In genomic region chr1:227429447-227430359, GRCh38 we compare ENCODE assay signal across 11 cellular contexts.
A peak's percentile ranks its signal among the peaks of the same experiment; 100 is the strongest.
DNase-seq lines count a peak whose midpoint lies in the region; ATAC-seq, FAIRE-seq and TF ChIP-seq lines count a peak whose summit lies in the region.
"Had no signal": no experiment of that assay in that cellular context is flagged by ENCODE, and none has a peak within 500 bp of the region (broad histone marks: within the 10 kb centered on the region; RNA-seq: fewer than 3 reads in every experiment).

No MANE protein-coding gene starts in this region.

- no peak overlapping the region for H4K8ac ChIP-seq in H9 (replicated peaks; ENCODE audit: insufficient read length, low read depth, low read length)

- no peak overlapping the region for H3T11ph ChIP-seq in H9 (ENCODE audit: low read length)

- TF ChIP-seq RAD21 in K562 (CRISPR knock-in tag; conservative IDR thresholded peaks at IDR 0.05 in 1 of 2, IDR thresholded peaks at IDR 0.05 in 1 of 2), result no peak; a peak in 1 of 4 replicates

- H3K23me2 ChIP-seq in H9 (ENCODE audit: insufficient read length, low read depth, low read length, poor library complexity, severe bottlenecking), result no peaks in the 10 kb centered on the region

- H3K23ac ChIP-seq in H9 (ENCODE audit: insufficient read length, low read depth, low read length), result no peak overlapping the region

- no peak overlapping the region for H3K4ac ChIP-seq in H9 (ENCODE audit: low read depth, low read length)

- H4K5ac ChIP-seq in H9 (ENCODE audit: insufficient read length, low read depth, low read length), result no peak overlapping the region

- no peak for FAIRE-seq in K562 (lab: Jason Lieb, UNC)
- FAIRE-seq: frontal cortex, GM12891 had no signal

- H4K20me1 ChIP-seq in K562 (replicated peaks; ENCODE audit: control insufficient read depth, insufficient read depth, low read length) (no peaks in the 10 kb centered on the region), H9 (ENCODE audit: control insufficient read depth, insufficient read depth, insufficient read length) (no peaks in the 10 kb centered on the region)

- peaks cover 10 to 12% of the 10 kb centered on the region in 2 experiments for H3K4me1 Mint-ChIP-seq in H9
- H3K4me1 Mint-ChIP-seq in activated CD4-positive, alpha-beta T cell treated with anti-CD3 and anti-CD28 coated beads, Interleukin-2, amount 10 ng/mL, durations not matched to agents 7 days and 5 days, result no peaks in the 10 kb centered on the region
- no peaks in the 10 kb centered on the region for H3K4me1 Mint-ChIP-seq in immature natural killer cell

- H3K27ac ChIP-seq in K562 (ENCODE audit: extremely low read depth, low read depth, low read length) (peak overlapping the region; percentile 22; the same call in 2 of the 3 replicates), temporal lobe (ENCODE audit: low read depth, low read length) (peak overlapping the region; percentile 90), H9 (ENCODE audit: insufficient read length, low read depth, low read length) (no peak overlapping the region)

- H3K79me1 ChIP-seq in H9 (ENCODE audit: insufficient read depth, low read depth, low read length, poor library complexity, severe bottlenecking), result no peaks in the 10 kb centered on the region

- no peaks in the 10 kb centered on the region; the same call in 2 of the 3 replicates for H3K79me2 ChIP-seq in K562 (ENCODE audit: control insufficient read depth, insufficient read depth, low read length)
- no peaks in the 10 kb centered on the region for H3K79me2 ChIP-seq in H9 (ENCODE audit: insufficient read depth, low read length)

- TF ChIP-seq CTCF in K562 (IDR thresholded peaks at IDR 0.05 in 2 of 3, conservative IDR thresholded peaks at IDR 0.05 in 1 of 3; ENCODE audit: insufficient read depth in 2 of 3, low read depth in 1 of 3, low read length in 3 of 3) (no peak), H9 (conservative IDR thresholded peaks at IDR 0.05) (no peak)

- no peaks in the 10 kb centered on the region for H3K27me3 ChIP-seq in K562 (ENCODE audit: control insufficient read depth in 2 of 2, insufficient read depth in 2 of 2, low read length in 2 of 2)
- H3K27me3 ChIP-seq in H9 (ENCODE audit: insufficient read depth, low read length), result no peaks in the 10 kb centered on the region; the same call in 1 of the 2 replicates

- POLR2A ChIA-PET in K562 (lab: Yijun Ruan, JAX), result interaction anchor here (0.6 to 1.9 kb wide), 5 partner anchors 9 to 114 kb away, joined by 3 to 4 read pairs (median 3); no protein-coding TSS in a partner anchor
- POLR2A ChIA-PET in activated CD4-positive, alpha-beta T cell treated with anti-CD3 and anti-CD28 coated beads, Interleukin-2, amount 10 ng/mL, durations not matched to agents 7 days and 5 days (lab: Charles Lee), result no interaction called here

- H3K9me3 ChIP-seq in K562 (replicated peaks; ENCODE audit: control insufficient read depth, insufficient read depth, low read depth, low read length) (no peaks in the 10 kb centered on the region), H9 (ENCODE audit: control insufficient read depth, low read depth, low read length) (no peaks in the 10 kb centered on the region)

- no peak overlapping the region for H2BK12ac ChIP-seq in H9 (ENCODE audit: insufficient read length, low read depth, low read length)

- no peak for TF ChIP-seq POLR2A in K562 (conservative IDR thresholded peaks at IDR 0.05)

- H2BK20ac ChIP-seq in H9 (ENCODE audit: low read depth, low read length, poor library complexity, severe bottlenecking), result no peak overlapping the region

- H3K27me3 Mint-ChIP-seq in H9 (ENCODE audit: low read depth), result peaks cover 4% of the 10 kb centered on the region
- no peaks in the 10 kb centered on the region for H3K27me3 Mint-ChIP-seq in activated CD4-positive, alpha-beta T cell treated with anti-CD3 and anti-CD28 coated beads, Interleukin-2, amount 10 ng/mL, durations not matched to agents 7 days and 5 days
- peaks cover 4 to 8% (median 5%) of the 10 kb centered on the region in 3 donors for H3K27me3 Mint-ChIP-seq in immature natural killer cell (ENCODE audit: low read depth in 3 of 3)
- H3K27me3 Mint-ChIP-seq: progenitor cell of endocrine pancreas had no signal

- H3K27ac Mint-ChIP-seq in H9 (no peak overlapping the region), immature natural killer cell (no peak overlapping the region)
- H3K27ac Mint-ChIP-seq in activated CD4-positive, alpha-beta T cell treated with anti-CD3 and anti-CD28 coated beads, Interleukin-2, amount 10 ng/mL, durations not matched to agents 7 days and 5 days, result no peak overlapping the region

- H3K36me3 Mint-ChIP-seq in H9 (ENCODE audit: insufficient read depth in 1 of 3, low read depth in 3 of 3) (no peaks in the 10 kb centered on the region; a peak in 2 of 7 replicates), immature natural killer cell (no peaks in the 10 kb centered on the region)
- H3K36me3 Mint-ChIP-seq in activated CD4-positive, alpha-beta T cell treated with anti-CD3 and anti-CD28 coated beads, Interleukin-2, amount 10 ng/mL, durations not matched to agents 7 days and 5 days (ENCODE audit: low read depth), result no peaks in the 10 kb centered on the region

- DNase-seq in HT1080 (ENCODE audit: low read depth), result peak; percentile 56
- DNase-seq in K562 (ENCODE audit: extremely low read depth in 1 of 4, low spot score in 3 of 4), result peak in 1 of 4 experiments; percentile 63
- peak; percentile 44 for DNase-seq in left kidney (ENCODE audit: low read depth, low spot score)
- DNase-seq in H9, result no peak
- DNase-seq in iPS-NIHi11 (ENCODE audit: low spot score), result no peak
- no peak for DNase-seq in activated CD4-positive, alpha-beta T cell treated with anti-CD3 and anti-CD28 coated beads, Interleukin-2, amount 10 ng/mL, durations not matched to agents 7 days and 5 days
- no peak for DNase-seq in immature natural killer cell

- H2BK5ac ChIP-seq in H9 (ENCODE audit: insufficient read length, low read length), result no peak overlapping the region

- H3K4me3 Mint-ChIP-seq in H9 (no peak overlapping the region), immature natural killer cell (no peak overlapping the region)
- H3K4me3 Mint-ChIP-seq in activated CD4-positive, alpha-beta T cell treated with anti-CD3 and anti-CD28 coated beads, Interleukin-2, amount 10 ng/mL, durations not matched to agents 7 days and 5 days, result no peak overlapping the region

- H3K14ac ChIP-seq in H9 (ENCODE audit: insufficient read depth, low read length), result no peak overlapping the region

- H3K4me2 ChIP-seq in K562 (ENCODE audit: insufficient read depth, low read length), result peak overlapping the region; percentile 68
- no peak overlapping the region for H3K4me2 ChIP-seq in H9 (ENCODE audit: insufficient read depth, insufficient read length, low read length)

- no peak overlapping the region for H2AK5ac ChIP-seq in H9 (ENCODE audit: insufficient read length, low read length)

- H3K4me1 ChIP-seq in K562 (replicated peaks in 1 of 2; ENCODE audit: control insufficient read depth in 2 of 2, insufficient read depth in 2 of 2, low read length in 2 of 2) (peaks cover 23 to 37% of the 10 kb centered on the region in 2 experiments), H9 (ENCODE audit: insufficient read depth, low read length) (peaks cover 4% of the 10 kb centered on the region; the same call in 1 of the 2 replicates)

- no peak overlapping the region for H4K91ac ChIP-seq in H9 (ENCODE audit: insufficient read length, low read depth, low read length)

- H2AFZ ChIP-seq in K562 (ENCODE audit: low read depth, low read length) (peak overlapping the region; percentile 85), H9 (ENCODE audit: low read length) (no peak overlapping the region)

- TF ChIP-seq EP300 in K562 (IDR thresholded peaks at IDR 0.05; ENCODE audit: low read length), result peak; percentile 31; the same call in 1 of the 2 replicates

- no peak overlapping the region for H3K4me3 ChIP-seq in K562

- H3K9me1 ChIP-seq in K562 (ENCODE audit: control insufficient read depth, insufficient read depth, low read length), result no peaks in the 10 kb centered on the region

- no TSS peak for BruUV-seq in K562 (replicated peaks; lab: Mats Ljungman, UMichigan)

- H3K9ac ChIP-seq in K562 (ENCODE audit: insufficient read depth in 1 of 2, low read depth in 2 of 2, low read length in 2 of 2) (peak overlapping the region; percentile 8 to 57; a peak in 2 of 4 replicates), H9 (ENCODE audit: extremely low read depth, insufficient read length, low read length) (no peak overlapping the region)

- H3K56ac ChIP-seq in H9 (ENCODE audit: insufficient read length, low read depth, low read length), result no peak overlapping the region

- no peak overlapping the region for H3K18ac ChIP-seq in H9 (ENCODE audit: insufficient read length, low read depth, low read length)

- CTCF ChIA-PET in K562 (lab: Yijun Ruan, JAX; ENCODE audit: low intra/inter-chr PET ratio), result no interaction called here
- CTCF ChIA-PET in activated CD4-positive, alpha-beta T cell treated with anti-CD3 and anti-CD28 coated beads, Interleukin-2, amount 10 ng/mL, durations not matched to agents 7 days and 5 days (lab: Charles Lee), result interaction anchor here (0.7 kb wide), 1 partner anchor 33 kb away, joined by 3 read pairs; no protein-coding TSS in a partner anchor

- in situ Hi-C loops in K562 (cut with MboI), result loop anchor here (10.0 kb wide), 3 partner anchors 195 to 795 kb away; no protein-coding TSS in a partner anchor

- H3K36me3 ChIP-seq in K562 (ENCODE audit: control insufficient read depth, insufficient read depth, low read length), result no peaks in the 10 kb centered on the region

- no peak overlapping the region for H2BK120ac ChIP-seq in H9 (ENCODE audit: low read depth, low read length, poor library complexity, severe bottlenecking)

- peak; percentile 57 for ATAC-seq in K562

- intact Hi-C loops in K562 (cut with micrococcal nuclease), result loop anchor here (2.0 kb wide), 2 partner anchors 33 to 113 kb away; no protein-coding TSS in a partner anchor

- 11% methylated on average over 13 of the region's 13 CpGs for WGBS in K562 (ENCODE audit: insufficient coverage, low coverage, missing lambda C conversion rate)
- no CpG with 5 or more reads among the region's 13 CpGs for WGBS in H9 (ENCODE audit: extremely low coverage, insufficient read length, low lambda C conversion rate)

- no peak overlapping the region for H2BK15ac ChIP-seq in H9 (ENCODE audit: low read depth, low read length)

- H3K9me3 Mint-ChIP-seq in H9 (no peaks in the 10 kb centered on the region; a peak in 1 of 5 replicates), immature natural killer cell (no peaks in the 10 kb centered on the region)
- H3K9me3 Mint-ChIP-seq in activated CD4-positive, alpha-beta T cell treated with anti-CD3 and anti-CD28 coated beads, Interleukin-2, amount 10 ng/mL, durations not matched to agents 7 days and 5 days, result no peaks in the 10 kb centered on the region

TF ChIP-seq in K562, 482 proteins besides CTCF, POLR2A, EP300 and RAD21 (continues in another document):
- peak; percentile 40; the same call in 1 of the 2 replicates for TF ChIP-seq ATF3 (IDR thresholded peaks at IDR 0.05)
- no peak for TF ChIP-seq ATF3 (CRISPR knock-in tag; conservative IDR thresholded peaks at IDR 0.05)

Comparison
In these comparisons a context has a peak if more than half of its experiments do, and no peak if none do; other contexts are left out.
1. DNase-seq: peak in HT1080 (single experiment) and left kidney (single experiment); none in H9 (single experiment), iPS-NIHi11 (single experiment), activated CD4-positive, alpha-beta T cell treated with anti-CD3 and anti-CD28 coated beads, Interleukin-2, amount 10 ng/mL, durations not matched to agents 7 days and 5 days (single experiment) and immature natural killer cell (0 of 3).